Comparison of ENCODE assay signal across 16 cellular contexts in the genomic region with DNA sequence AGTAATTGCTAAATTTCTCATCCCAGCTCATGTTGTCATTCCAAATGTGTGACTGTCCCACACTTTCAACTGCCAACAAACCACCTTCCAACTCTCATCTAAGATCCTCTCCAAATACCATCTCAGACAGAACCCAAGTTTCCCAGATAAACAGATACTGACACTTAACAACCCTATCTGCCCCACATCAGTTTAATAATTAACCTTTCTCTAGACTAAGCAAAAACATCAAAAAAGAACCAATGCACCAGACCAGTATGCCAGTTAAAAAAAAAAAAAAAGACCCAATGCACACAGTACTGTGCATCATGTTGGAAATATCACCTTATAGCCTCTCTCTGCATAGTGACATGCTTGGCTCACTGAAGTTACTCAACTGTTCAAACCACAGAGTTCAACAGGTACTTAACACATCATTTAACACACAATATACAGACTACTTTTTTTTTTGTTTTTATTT. TPM values are rescaled to one million over a fixed set of nuclear protein-coding genes. Genes with fewer than 3 reads are reported as not detected.
DNase-seq lines count a peak whose midpoint lies in the region; ATAC-seq and TF ChIP-seq lines count a peak whose summit lies in the region.
"Had no signal": no experiment of that assay in that cellular context is flagged by ENCODE, and none has a peak within 500 bp of the region (broad histone marks: within the 10 kb centered on the region; RNA-seq: fewer than 3 reads in every experiment).

No MANE protein-coding gene starts in this region.

- H3F3A ChIP-seq in MM.1S (ENCODE audit: insufficient read depth, low read length) = peaks cover 6% of the 10 kb centered on the region; the same call in 1 of the 2 replicates

- no peaks in the 10 kb centered on the region for H3K36me3 ChIP-seq in osteoblast (ENCODE audit: insufficient read depth, low read length)
- H3K36me3 ChIP-seq in MM.1S (replicated peaks; ENCODE audit: insufficient read depth, low read length) = no peaks in the 10 kb centered on the region
- H3K36me3 ChIP-seq: BLaER1 treated with 17β-estradiol and CSF1 and Interleukin-3, amounts not matched to agents 10 nM and 100 nM; cardiac muscle cell; SJSA1 had no signal

- CTCF ChIA-PET in activated CD4-positive, alpha-beta memory T cell treated with anti-CD3 and anti-CD28 coated beads, Interleukin-2, amount 10 ng/mL, durations not matched to agents 7 days and 5 days (lab: Charles Lee) = no interaction called here

- H3K4me2 ChIP-seq in osteoblast (ENCODE audit: insufficient read depth, low read length) (no peak overlapping the region), MM.1S (ENCODE audit: low read depth, low read length) (no peak overlapping the region)

- ATAC-seq in left lobe of liver (peak; percentile 67), GM21447 (IDR thresholded peaks at IDR 0.05; ENCODE audit: unreplicated experiment) (no peak)
- ATAC-seq: WTC11 had no signal

- H3K9me3 Mint-ChIP-seq in activated CD4-positive, alpha-beta memory T cell treated with anti-CD3 and anti-CD28 coated beads, Interleukin-2, amount 10 ng/mL, durations not matched to agents 7 days and 5 days = no peaks in the 10 kb centered on the region
- no peaks in the 10 kb centered on the region for H3K9me3 Mint-ChIP-seq in progenitor cell of endocrine pancreas (ENCODE audit: low read depth)
- H3K9me3 Mint-ChIP-seq: activated T-helper 1 cell treated with anti-CD3 and anti-CD28 coated beads, Interleukin-12 subunit alpha, Interleukin-12 subunit beta, Interleukin-2, Interleukin-4 antibody, amounts not matched to agents 30 ng/mL and 10 ng/mL and 1 ng/mL, durations not matched to agents 14 hours and 24 hours and 36 hours; WTC11 had no signal

- H3K27me3 Mint-ChIP-seq in activated CD4-positive, alpha-beta memory T cell treated with anti-CD3 and anti-CD28 coated beads, Interleukin-2, amount 10 ng/mL, durations not matched to agents 7 days and 5 days = no peaks in the 10 kb centered on the region
- H3K27me3 Mint-ChIP-seq in progenitor cell of endocrine pancreas = peaks cover 7% of the 10 kb centered on the region

- no peak overlapping the region for H3K9ac ChIP-seq in MM.1S (ENCODE audit: low read length)
- H3K9ac ChIP-seq: BLaER1 treated with 17β-estradiol and CSF1 and Interleukin-3, amounts not matched to agents 10 nM and 100 nM; parathyroid adenoma had no signal

- peaks cover 45% of the 10 kb centered on the region for H3K79me2 ChIP-seq in osteoblast (ENCODE audit: insufficient read depth, low read length)
- H3K79me2 ChIP-seq in MM.1S (ENCODE audit: low read length) = peaks cover 94% of the 10 kb centered on the region

- H3K27ac ChIP-seq in osteoblast (ENCODE audit: low read depth, low read length) = no peak overlapping the region
- H3K27ac ChIP-seq in MM.1S (ENCODE audit: low read length) = no peak overlapping the region
- H3K27ac ChIP-seq: BLaER1 treated with 17β-estradiol and CSF1 and Interleukin-3, amounts not matched to agents 10 nM and 100 nM; cardiac muscle cell; parathyroid adenoma; SJSA1 had no signal

- peak overlapping the region; percentile 6 for H3K27ac Mint-ChIP-seq in activated CD4-positive, alpha-beta memory T cell treated with anti-CD3 and anti-CD28 coated beads, Interleukin-2, amount 10 ng/mL, durations not matched to agents 7 days and 5 days
- no peak overlapping the region for H3K27ac Mint-ChIP-seq in progenitor cell of endocrine pancreas
- H3K27ac Mint-ChIP-seq: activated T-helper 1 cell treated with anti-CD3 and anti-CD28 coated beads, Interleukin-12 subunit alpha, Interleukin-12 subunit beta, Interleukin-2, Interleukin-4 antibody, amounts not matched to agents 30 ng/mL and 10 ng/mL and 1 ng/mL, durations not matched to agents 14 hours and 24 hours and 36 hours; WTC11 had no signal

- H3K4me3 ChIP-seq in AG10803 (ENCODE audit: low read length) = no peak overlapping the region
- no peak overlapping the region for H3K4me3 ChIP-seq in osteoblast (ENCODE audit: insufficient read depth, low read length)
- no peak overlapping the region for H3K4me3 ChIP-seq in MM.1S (ENCODE audit: low read length)
- H3K4me3 ChIP-seq: BLaER1 treated with 17β-estradiol and CSF1 and Interleukin-3, amounts not matched to agents 10 nM and 100 nM; cardiac muscle cell; SJSA1 had no signal

- no peak for TF ChIP-seq CTCF in AG10803 (conservative IDR thresholded peaks at IDR 0.05; ENCODE audit: low read length)
- no peak for TF ChIP-seq CTCF in progenitor cell of endocrine pancreas (IDR thresholded peaks at IDR 0.05; ENCODE audit: unreplicated experiment)
- TF ChIP-seq CTCF in osteoblast (IDR thresholded peaks at IDR 0.05; ENCODE audit: extremely low read depth, low read depth, low read length) = no peak
- TF ChIP-seq CTCF in MM.1S (IDR thresholded peaks at IDR 0.05; ENCODE audit: low read length) = no peak

- H3K4me1 ChIP-seq in osteoblast (ENCODE audit: insufficient read depth, low read length) (peaks cover 7% of the 10 kb centered on the region), MM.1S (ENCODE audit: low read length) (peaks cover 7% of the 10 kb centered on the region)

- peaks cover 2% of the 10 kb centered on the region for H4K20me1 ChIP-seq in osteoblast (ENCODE audit: insufficient read depth, low read length)
- H4K20me1 ChIP-seq in MM.1S (ENCODE audit: insufficient read depth, low read length) = no peaks in the 10 kb centered on the region

- H3K36me3 Mint-ChIP-seq in activated CD4-positive, alpha-beta memory T cell treated with anti-CD3 and anti-CD28 coated beads, Interleukin-2, amount 10 ng/mL, durations not matched to agents 7 days and 5 days (ENCODE audit: low read depth) = peaks cover 15% of the 10 kb centered on the region
- no peaks in the 10 kb centered on the region for H3K36me3 Mint-ChIP-seq in progenitor cell of endocrine pancreas (ENCODE audit: insufficient read depth)
- H3K36me3 Mint-ChIP-seq: WTC11 had no signal

- no peak overlapping the region for H2AFZ ChIP-seq in osteoblast (ENCODE audit: low read length)
- H2AFZ ChIP-seq in MM.1S (ENCODE audit: low read length) = no peak overlapping the region
- H2AFZ ChIP-seq: parathyroid adenoma had no signal

- no peaks in the 10 kb centered on the region for H3K27me3 ChIP-seq in osteoblast (ENCODE audit: insufficient read depth, low read length)
- no peaks in the 10 kb centered on the region for H3K27me3 ChIP-seq in MM.1S (replicated peaks; ENCODE audit: insufficient read depth, low read length)
- H3K27me3 ChIP-seq: SJSA1 had no signal

- no peak overlapping the region for H3K4me3 Mint-ChIP-seq in activated CD4-positive, alpha-beta memory T cell treated with anti-CD3 and anti-CD28 coated beads, Interleukin-2, amount 10 ng/mL, durations not matched to agents 7 days and 5 days
- H3K4me3 Mint-ChIP-seq in progenitor cell of endocrine pancreas (ENCODE audit: low read depth) = no peak overlapping the region
- H3K4me3 Mint-ChIP-seq: activated T-helper 1 cell treated with anti-CD3 and anti-CD28 coated beads, Interleukin-12 subunit alpha, Interleukin-12 subunit beta, Interleukin-2, Interleukin-4 antibody, amounts not matched to agents 30 ng/mL and 10 ng/mL and 1 ng/mL, durations not matched to agents 14 hours and 24 hours and 36 hours; WTC11 had no signal

- H3K9me2 ChIP-seq in MM.1S (replicated peaks; ENCODE audit: insufficient read depth, low read length) = no peaks in the 10 kb centered on the region

- DNase-seq in AG10803 (ENCODE audit: low read depth) (peak; percentile 67), GM04504 (ENCODE audit: low read depth) (peak; percentile 36), left lobe of liver (ENCODE audit: low spot score) (no peak), progenitor cell of endocrine pancreas (ENCODE audit: low spot score, unreplicated experiment) (no peak), osteoblast (ENCODE audit: insufficient read length, low spot score, missing footprints) (no peak), MM.1S (no peak)
- no peak for DNase-seq in activated CD4-positive, alpha-beta memory T cell treated with anti-CD3 and anti-CD28 coated beads, Interleukin-2, amount 10 ng/mL, durations not matched to agents 7 days and 5 days
- DNase-seq: NCI-H1417 treated with DMSO at 0.1 percent for 48 hours, NCI-H748 treated with DMSO at 0.1 percent for 48 hours had no signal

- POLR2A ChIA-PET in activated CD4-positive, alpha-beta memory T cell treated with anti-CD3 and anti-CD28 coated beads, Interleukin-2, amount 10 ng/mL, durations not matched to agents 7 days and 5 days (lab: Charles Lee) = no interaction called here

- H3K4me1 Mint-ChIP-seq in activated CD4-positive, alpha-beta memory T cell treated with anti-CD3 and anti-CD28 coated beads, Interleukin-2, amount 10 ng/mL, durations not matched to agents 7 days and 5 days = peaks cover 69% of the 10 kb centered on the region
- peaks cover 32% of the 10 kb centered on the region for H3K4me1 Mint-ChIP-seq in progenitor cell of endocrine pancreas (ENCODE audit: low read depth)

- no peaks in the 10 kb centered on the region for H3K9me3 ChIP-seq in osteoblast (ENCODE audit: low read depth, low read length)
- no peaks in the 10 kb centered on the region for H3K9me3 ChIP-seq in MM.1S (replicated peaks; ENCODE audit: insufficient read depth, low read length)
- H3K9me3 ChIP-seq: BLaER1 treated with 17β-estradiol and CSF1 and Interleukin-3, amounts not matched to agents 10 nM and 100 nM; SJSA1 had no signal

RNA-seq across cellular contexts. Expression of a gene that starts 5.5 kb away (rescaled TPM):
- total RNA-seq in activated CD4-positive, alpha-beta memory T cell treated with anti-CD3 and anti-CD28 coated beads, Interleukin-2, amount 10 ng/mL, durations not matched to agents 7 days and 5 days = 10 to 100 TPM; 28.7 to 30.0 TPM
- total RNA-seq in left lobe of liver = 14.0 TPM
- 19.7 and 20.5 TPM in 2 replicates for total RNA-seq in progenitor cell of endocrine pancreas
- total RNA-seq in osteoblast = 11.6 and 12.4 TPM in 2 replicates

Comparison
In these comparisons a context has a peak if more than half of its experiments do, and no peak if none do; other contexts are left out.
1. DNase-seq: peak in AG10803 (single experiment) and GM04504 (single experiment); none in activated CD4-positive, alpha-beta memory T cell treated with anti-CD3 and anti-CD28 coated beads, Interleukin-2, amount 10 ng/mL, durations not matched to agents 7 days and 5 days (single experiment), left lobe of liver (single experiment), progenitor cell of endocrine pancreas (single experiment), osteoblast (single experiment) and MM.1S (single experiment).